Comparison of ENCODE assay signal across 8 cellular contexts in the genomic region with DNA sequence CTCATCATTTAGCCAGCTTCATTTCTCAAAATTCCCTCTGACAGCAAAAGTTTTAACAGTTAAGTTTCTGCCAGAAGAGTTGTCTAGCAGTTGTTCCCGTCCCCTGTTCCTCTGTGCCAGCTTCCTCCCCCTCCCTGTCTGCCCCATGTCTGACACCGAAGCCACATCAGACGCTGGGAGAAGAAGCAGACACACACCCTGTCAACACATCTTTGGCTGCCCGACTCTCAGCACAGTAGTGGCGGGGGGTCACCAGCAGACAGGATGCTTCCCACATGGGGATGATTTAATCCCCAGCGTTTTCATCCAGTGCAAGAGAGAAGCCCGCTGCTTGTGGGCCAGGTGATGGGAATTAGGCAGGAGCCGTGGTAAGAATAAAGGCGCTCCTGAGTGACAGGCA.
DNase-seq lines count a peak whose midpoint lies in the region; ATAC-seq and TF ChIP-seq lines count a peak whose summit lies in the region.

No MANE protein-coding gene starts in this region.

- peaks cover 16% of the 10 kb centered on the region for H3K4me1 ChIP-seq in lower lobe of right lung

- no peak overlapping the region for H3K4me3 ChIP-seq in lower lobe of right lung

- ATAC-seq in lower lobe of right lung: peak; percentile 82 to 87
- no peak for ATAC-seq in GM21360 (IDR thresholded peaks at IDR 0.05; ENCODE audit: unreplicated experiment)

- peaks cover 19% of the 10 kb centered on the region for H3K9me3 ChIP-seq in lower lobe of right lung

- DNase-seq in T follicular helper cell (ENCODE audit: low read depth): peak; percentile 12
- DNase-seq in activated naive CD8-positive, alpha-beta T cell treated with anti-CD3 and anti-CD28 coated beads, Interleukin-2, amount 50 U/mL, for 16 hours (ENCODE audit: low read depth, low spot score): peak; percentile 7
- peak; percentile 61 for DNase-seq in lower lobe of right lung
- peak; percentile 8 to 25 for DNase-seq in stimulated activated CD8-positive, alpha-beta memory T cell treated with anti-CD3 and anti-CD28 coated beads, Interleukin-7, amount 100 ng/mL, for 4 hours (ENCODE audit: low read depth in 2 of 2)
- no peak for DNase-seq in DMS53 treated with DMSO at 0.1 percent for 48 hours (lab: John Stamatoyannopoulos, UW; ENCODE audit: unreplicated experiment)
- DNase-seq in NCI-H2081 (lab: John Stamatoyannopoulos, UW): no peak
- no peak for DNase-seq in HuH-7 (ENCODE audit: low spot score)

- H3K27ac ChIP-seq in lower lobe of right lung: peak overlapping the region; percentile 32

- TF ChIP-seq CTCF in lower lobe of right lung (IDR thresholded peaks at IDR 0.05): no peak

- no peaks in the 10 kb centered on the region for H3K27me3 ChIP-seq in lower lobe of right lung (ENCODE audit: low read depth)

- H3K36me3 ChIP-seq in lower lobe of right lung: no peaks in the 10 kb centered on the region

- intact Hi-C loops in lower lobe of right lung (cut with DNase I): no loop called here

Comparison
In these comparisons a context has a peak if more than half of its experiments do, and no peak if none do; other contexts are left out.
1. DNase-seq: peak in T follicular helper cell (single experiment), activated naive CD8-positive, alpha-beta T cell treated with anti-CD3 and anti-CD28 coated beads, Interleukin-2, amount 50 U/mL, for 16 hours (single experiment), lower lobe of right lung (single experiment) and stimulated activated CD8-positive, alpha-beta memory T cell treated with anti-CD3 and anti-CD28 coated beads, Interleukin-7, amount 100 ng/mL, for 4 hours (2 of 2); none in DMS53 treated with DMSO at 0.1 percent for 48 hours (single experiment), NCI-H2081 (0 of 2) and HuH-7 (single experiment).